1 cellular context compared by ENCODE assay signal in the genomic region with DNA sequence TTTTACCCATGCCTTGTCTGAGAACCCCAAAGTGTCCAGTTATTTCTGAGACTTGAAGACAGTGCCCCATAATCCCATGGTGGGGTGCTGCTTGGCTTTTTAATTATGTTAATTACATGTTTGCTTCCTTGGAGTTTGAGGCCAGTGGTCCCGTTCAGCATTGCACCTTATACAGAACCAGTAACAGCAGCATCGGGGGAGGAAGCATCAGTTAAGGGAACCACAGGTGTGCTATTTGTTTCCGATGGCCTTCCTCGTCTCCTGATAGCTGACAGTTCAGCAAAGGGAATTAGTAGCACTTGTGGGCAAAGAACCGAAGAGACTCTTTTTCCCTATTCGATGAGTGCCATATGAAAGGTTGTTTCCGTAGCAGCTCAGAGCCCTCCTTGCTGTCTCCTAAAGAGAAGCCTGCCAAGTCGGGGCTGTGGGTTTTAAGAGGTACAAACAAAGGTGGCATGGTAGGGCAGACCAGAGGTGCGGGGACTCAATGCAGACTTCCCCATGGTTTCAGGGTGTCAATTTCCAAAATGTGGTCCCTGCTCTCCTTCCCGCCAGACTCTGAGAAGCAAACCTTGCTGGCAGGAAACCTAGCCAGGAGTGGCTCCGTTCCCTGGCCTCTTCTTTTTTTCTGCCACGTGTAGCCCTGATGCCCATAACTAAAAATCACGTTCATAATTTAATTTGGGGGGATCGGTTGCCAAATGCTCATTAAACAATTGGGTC.
TF ChIP-seq lines count a peak whose summit lies in the region.

No MANE protein-coding gene starts in this region.

TF ChIP-seq in WTC11, 78 proteins besides CTCF, POLR2A, EP300 and RAD21 (continued from another document):
- TF ChIP-seq, protein P1, sequence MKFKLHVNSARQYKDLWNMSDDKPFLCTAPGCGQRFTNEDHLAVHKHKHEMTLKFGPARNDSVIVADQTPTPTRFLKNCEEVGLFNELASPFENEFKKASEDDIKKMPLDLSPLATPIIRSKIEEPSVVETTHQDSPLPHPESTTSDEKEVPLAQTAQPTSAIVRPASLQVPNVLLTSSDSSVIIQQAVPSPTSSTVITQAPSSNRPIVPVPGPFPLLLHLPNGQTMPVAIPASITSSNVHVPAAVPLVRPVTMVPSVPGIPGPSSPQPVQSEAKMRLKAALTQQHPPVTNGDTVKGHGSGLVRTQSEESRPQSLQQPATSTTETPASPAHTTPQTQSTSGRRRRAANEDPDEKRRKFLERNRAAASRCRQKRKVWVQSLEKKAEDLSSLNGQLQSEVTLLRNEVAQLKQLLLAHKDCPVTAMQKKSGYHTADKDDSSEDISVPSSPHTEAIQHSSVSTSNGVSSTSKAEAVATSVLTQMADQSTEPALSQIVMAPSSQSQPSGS (CRISPR knock-in tag; IDR thresholded peaks at IDR 0.05; ENCODE audit: borderline replicate concordance, low read depth): no peak
- TF ChIP-seq SMAD3 (CRISPR knock-in tag; IDR thresholded peaks at IDR 0.05; ENCODE audit: borderline replicate concordance): no peak
- TF ChIP-seq OVOL2 (CRISPR knock-in tag; IDR thresholded peaks at IDR 0.05; ENCODE audit: borderline replicate concordance): no peak
- no peak for TF ChIP-seq MXD4 (CRISPR knock-in tag; IDR thresholded peaks at IDR 0.05; ENCODE audit: borderline replicate concordance)
- TF ChIP-seq ATF1 (CRISPR knock-in tag; IDR thresholded peaks at IDR 0.05): no peak
- no peak for TF ChIP-seq FOXP1 (CRISPR knock-in tag; IDR thresholded peaks at IDR 0.05; ENCODE audit: borderline replicate concordance)
- TF ChIP-seq IRF2 (CRISPR knock-in tag; IDR thresholded peaks at IDR 0.05; ENCODE audit: borderline replicate concordance, low read depth): no peak
- no peak for TF ChIP-seq ZNF671 (CRISPR knock-in tag; IDR thresholded peaks at IDR 0.05)
- TF ChIP-seq NFATC4 (CRISPR knock-in tag; IDR thresholded peaks at IDR 0.05): no peak
- no peak for TF ChIP-seq SMAD4 (CRISPR knock-in tag; IDR thresholded peaks at IDR 0.05)
- TF ChIP-seq, protein P2, sequence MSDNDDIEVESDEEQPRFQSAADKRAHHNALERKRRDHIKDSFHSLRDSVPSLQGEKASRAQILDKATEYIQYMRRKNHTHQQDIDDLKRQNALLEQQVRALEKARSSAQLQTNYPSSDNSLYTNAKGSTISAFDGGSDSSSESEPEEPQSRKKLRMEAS (CRISPR knock-in tag; IDR thresholded peaks at IDR 0.05): no peak
- TF ChIP-seq, protein P3, sequence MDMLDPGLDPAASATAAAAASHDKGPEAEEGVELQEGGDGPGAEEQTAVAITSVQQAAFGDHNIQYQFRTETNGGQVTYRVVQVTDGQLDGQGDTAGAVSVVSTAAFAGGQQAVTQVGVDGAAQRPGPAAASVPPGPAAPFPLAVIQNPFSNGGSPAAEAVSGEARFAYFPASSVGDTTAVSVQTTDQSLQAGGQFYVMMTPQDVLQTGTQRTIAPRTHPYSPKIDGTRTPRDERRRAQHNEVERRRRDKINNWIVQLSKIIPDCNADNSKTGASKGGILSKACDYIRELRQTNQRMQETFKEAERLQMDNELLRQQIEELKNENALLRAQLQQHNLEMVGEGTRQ (CRISPR knock-in tag; IDR thresholded peaks at IDR 0.05): no peak
- TF ChIP-seq, protein P4, sequence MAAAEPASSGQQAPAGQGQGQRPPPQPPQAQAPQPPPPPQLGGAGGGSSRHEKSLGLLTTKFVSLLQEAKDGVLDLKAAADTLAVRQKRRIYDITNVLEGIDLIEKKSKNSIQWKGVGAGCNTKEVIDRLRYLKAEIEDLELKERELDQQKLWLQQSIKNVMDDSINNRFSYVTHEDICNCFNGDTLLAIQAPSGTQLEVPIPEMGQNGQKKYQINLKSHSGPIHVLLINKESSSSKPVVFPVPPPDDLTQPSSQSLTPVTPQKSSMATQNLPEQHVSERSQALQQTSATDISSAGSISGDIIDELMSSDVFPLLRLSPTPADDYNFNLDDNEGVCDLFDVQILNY (CRISPR knock-in tag; IDR thresholded peaks at IDR 0.05): no peak
- TF ChIP-seq ZNF317 (CRISPR knock-in tag; IDR thresholded peaks at IDR 0.05; ENCODE audit: borderline replicate concordance, low read depth): no peak
- TF ChIP-seq, protein P5, sequence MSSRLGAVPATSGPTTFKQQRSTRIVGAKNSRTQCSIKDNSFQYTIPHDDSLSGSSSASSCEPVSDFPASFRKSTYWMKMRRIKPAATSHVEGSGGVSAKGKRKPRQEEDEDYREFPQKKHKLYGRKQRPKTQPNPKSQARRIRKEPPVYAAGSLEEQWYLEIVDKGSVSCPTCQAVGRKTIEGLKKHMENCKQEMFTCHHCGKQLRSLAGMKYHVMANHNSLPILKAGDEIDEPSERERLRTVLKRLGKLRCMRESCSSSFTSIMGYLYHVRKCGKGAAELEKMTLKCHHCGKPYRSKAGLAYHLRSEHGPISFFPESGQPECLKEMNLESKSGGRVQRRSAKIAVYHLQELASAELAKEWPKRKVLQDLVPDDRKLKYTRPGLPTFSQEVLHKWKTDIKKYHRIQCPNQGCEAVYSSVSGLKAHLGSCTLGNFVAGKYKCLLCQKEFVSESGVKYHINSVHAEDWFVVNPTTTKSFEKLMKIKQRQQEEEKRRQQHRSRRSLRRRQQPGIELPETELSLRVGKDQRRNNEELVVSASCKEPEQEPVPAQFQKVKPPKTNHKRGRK (CRISPR knock-in tag; IDR thresholded peaks at IDR 0.05; ENCODE audit: borderline replicate concordance): no peak
- TF ChIP-seq, protein P6, sequence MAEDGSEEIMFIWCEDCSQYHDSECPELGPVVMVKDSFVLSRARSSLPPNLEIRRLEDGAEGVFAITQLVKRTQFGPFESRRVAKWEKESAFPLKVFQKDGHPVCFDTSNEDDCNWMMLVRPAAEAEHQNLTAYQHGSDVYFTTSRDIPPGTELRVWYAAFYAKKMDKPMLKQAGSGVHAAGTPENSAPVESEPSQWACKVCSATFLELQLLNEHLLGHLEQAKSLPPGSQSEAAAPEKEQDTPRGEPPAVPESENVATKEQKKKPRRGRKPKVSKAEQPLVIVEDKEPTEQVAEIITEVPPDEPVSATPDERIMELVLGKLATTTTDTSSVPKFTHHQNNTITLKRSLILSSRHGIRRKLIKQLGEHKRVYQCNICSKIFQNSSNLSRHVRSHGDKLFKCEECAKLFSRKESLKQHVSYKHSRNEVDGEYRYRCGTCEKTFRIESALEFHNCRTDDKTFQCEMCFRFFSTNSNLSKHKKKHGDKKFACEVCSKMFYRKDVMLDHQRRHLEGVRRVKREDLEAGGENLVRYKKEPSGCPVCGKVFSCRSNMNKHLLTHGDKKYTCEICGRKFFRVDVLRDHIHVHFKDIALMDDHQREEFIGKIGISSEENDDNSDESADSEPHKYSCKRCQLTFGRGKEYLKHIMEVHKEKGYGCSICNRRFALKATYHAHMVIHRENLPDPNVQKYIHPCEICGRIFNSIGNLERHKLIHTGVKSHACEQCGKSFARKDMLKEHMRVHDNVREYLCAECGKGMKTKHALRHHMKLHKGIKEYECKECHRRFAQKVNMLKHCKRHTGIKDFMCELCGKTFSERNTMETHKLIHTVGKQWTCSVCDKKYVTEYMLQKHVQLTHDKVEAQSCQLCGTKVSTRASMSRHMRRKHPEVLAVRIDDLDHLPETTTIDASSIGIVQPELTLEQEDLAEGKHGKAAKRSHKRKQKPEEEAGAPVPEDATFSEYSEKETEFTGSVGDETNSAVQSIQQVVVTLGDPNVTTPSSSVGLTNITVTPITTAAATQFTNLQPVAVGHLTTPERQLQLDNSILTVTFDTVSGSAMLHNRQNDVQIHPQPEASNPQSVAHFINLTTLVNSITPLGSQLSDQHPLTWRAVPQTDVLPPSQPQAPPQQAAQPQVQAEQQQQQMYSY (CRISPR knock-in tag; IDR thresholded peaks at IDR 0.05): no peak
- no peak for TF ChIP-seq NR1H2 (CRISPR knock-in tag; IDR thresholded peaks at IDR 0.05)
- no peak for TF ChIP-seq TCF7 (CRISPR knock-in tag; IDR thresholded peaks at IDR 0.05; ENCODE audit: low read depth)
TF ChIP-seq in WTC11: peak in this region for 0.
